ENCODE assay signal across 27 cellular contexts in genomic region chrX:113212052-113212451, GRCh38.
"Had no signal": no experiment of that assay in that cellular context is flagged by ENCODE, and none has a peak within 500 bp of the region (broad histone marks: within the 10 kb centered on the region; RNA-seq: fewer than 3 reads in every experiment).

No MANE protein-coding gene starts in this region.

- FAIRE-seq: endometrium, endothelial cell of umbilical vein, frontal cortex had no signal

- H3K27me3 ChIP-seq: colonic mucosa, esophagus muscularis mucosa, esophagus squamous epithelium, foreskin keratinocyte, gastroesophageal sphincter had no signal

- DNase-seq: colonic mucosa; cortex of kidney; dermis blood vessel endothelial cell; dorsolateral prefrontal cortex; effector CD4-positive, alpha-beta T cell; effector CD8-positive, alpha-beta T cell; effector memory CD4-positive, alpha-beta T cell; effector memory CD8-positive, alpha-beta T cell; endodermal cell; erythroblast; esophagus squamous epithelium; foreskin fibroblast; foreskin keratinocyte; foreskin melanocyte; gastrocnemius medialis; glutamatergic neuron; head of caudate nucleus; heart left ventricle; heart right ventricle had no signal

- ATAC-seq: effector memory CD8-positive, alpha-beta T cell; esophagus mucosa; foreskin keratinocyte; gastrocnemius medialis; gastroesophageal sphincter; heart left ventricle; heart right ventricle had no signal

- H3K27ac ChIP-seq: colonic mucosa, coronary artery, dorsolateral prefrontal cortex, epithelial cell of prostate, esophagus muscularis mucosa, esophagus squamous epithelium, foreskin keratinocyte, gastrocnemius medialis, gastroesophageal sphincter, heart left ventricle, heart right ventricle had no signal

- H3K36me3 ChIP-seq: colonic mucosa, esophagus muscularis mucosa, esophagus squamous epithelium, gastrocnemius medialis, gastroesophageal sphincter, heart left ventricle, heart right ventricle had no signal

- H3K4me3 ChIP-seq: colonic mucosa, coronary artery, dorsolateral prefrontal cortex, esophagus muscularis mucosa, esophagus squamous epithelium, gastrocnemius medialis, gastroesophageal sphincter, heart left ventricle, heart right ventricle had no signal

- H3K9me3 ChIP-seq: colonic mucosa, gastroesophageal sphincter had no signal

- H3K4me1 ChIP-seq: colonic mucosa, esophagus muscularis mucosa, esophagus squamous epithelium, foreskin keratinocyte, gastrocnemius medialis, gastroesophageal sphincter, heart left ventricle, heart right ventricle had no signal
